14 cellular contexts compared by ENCODE assay signal in genomic region chr7:106543221-106543757, GRCh38.
DNase-seq lines count a peak whose midpoint lies in the region; TF ChIP-seq lines count a peak whose summit lies in the region.
"Had no signal": no experiment of that assay in that cellular context is flagged by ENCODE, and none has a peak within 500 bp of the region (broad histone marks: within the 10 kb centered on the region; RNA-seq: fewer than 3 reads in every experiment).

No MANE protein-coding gene starts in this region.

- H3K9ac ChIP-seq in GM23248 (peak overlapping the region; percentile 54), mesenchymal stem cell (ENCODE audit: low read length) (peak overlapping the region; percentile 80)

- WGBS in GM23248 (ENCODE audit: low coverage in 1 of 2, low lambda C conversion rate in 2 of 2, missing lambda C conversion rate in 2 of 2), 2 experiments = 34 to 44% methylated on average over 3 of the region's 3 CpGs
- 84% methylated on average over 3 of the region's 3 CpGs for WGBS in mesenchymal stem cell
- 75 to 91% (median 87%) methylated on average over 3 of the region's 3 CpGs for WGBS in spleen, 5 donors

- peak overlapping the region in 1 of 2 experiments; percentile 61 for H3K18ac ChIP-seq in mesenchymal stem cell (ENCODE audit: low read depth in 1 of 2, low read length in 2 of 2)

- peak overlapping the region; percentile 23 for H3K27ac Mint-ChIP-seq in activated T-helper 1 cell treated with anti-CD3 and anti-CD28 coated beads, Interleukin-12 subunit alpha, Interleukin-12 subunit beta, Interleukin-2, Interleukin-4 antibody, amounts not matched to agents 30 ng/mL and 10 ng/mL and 1 ng/mL, durations not matched to agents 14 hours and 24 hours and 36 hours
- no peak overlapping the region for H3K27ac Mint-ChIP-seq in activated CD4-positive, alpha-beta T cell treated with anti-CD3 and anti-CD28 coated beads, Interleukin-2, amount 10 ng/mL, durations not matched to agents 24 days and 14 days
- H3K27ac Mint-ChIP-seq: natural killer cell treated with Interleukin-12 subunit alpha and Interleukin-12 subunit beta and Interleukin-15 and Interleukin-18, amount 100 ng/mL, for 72 hours; WTC11 had no signal

- H3F3A ChIP-seq in GM23248 (ENCODE audit: insufficient read depth) = peaks cover 28% of the 10 kb centered on the region

- no peaks in the 10 kb centered on the region for H3K36me3 ChIP-seq in GM23248 (ENCODE audit: low read depth)
- H3K36me3 ChIP-seq in mesenchymal stem cell (ENCODE audit: control insufficient read depth in 1 of 2, insufficient read depth in 2 of 2, low read depth in 1 of 2, low read length in 2 of 2) = no peaks in the 10 kb centered on the region
- no peaks in the 10 kb centered on the region for H3K36me3 ChIP-seq in spleen

- H3K27me3 ChIP-seq in GM23248 (replicated peaks; ENCODE audit: insufficient read depth) = no peaks in the 10 kb centered on the region
- H3K27me3 ChIP-seq in mesenchymal stem cell (ENCODE audit: control insufficient read depth in 1 of 2, insufficient read depth in 1 of 2, low read length in 2 of 2) = no peaks in the 10 kb centered on the region
- H3K27me3 ChIP-seq in spleen (replicated peaks in 1 of 7) = no peaks in the 10 kb centered on the region

- no peak overlapping the region for H2BK5ac ChIP-seq in mesenchymal stem cell (ENCODE audit: low read depth, low read length, poor library complexity, severe bottlenecking)

- H3K79me1 ChIP-seq in mesenchymal stem cell (replicated peaks; ENCODE audit: low read length, poor library complexity, severe bottlenecking) = no peaks in the 10 kb centered on the region

- no peaks in the 10 kb centered on the region for H3K9me3 ChIP-seq in GM23248 (ENCODE audit: low read depth)
- H3K9me3 ChIP-seq in mesenchymal stem cell (ENCODE audit: control insufficient read depth, low read length) = no peaks in the 10 kb centered on the region
- H3K9me3 ChIP-seq in spleen = no peaks in the 10 kb centered on the region

- H2AK5ac ChIP-seq in mesenchymal stem cell (ENCODE audit: low read length, severe bottlenecking) = no peak overlapping the region

- peaks cover 36% of the 10 kb centered on the region for H3K4me1 ChIP-seq in GM23248 (ENCODE audit: insufficient read depth)
- no peaks in the 10 kb centered on the region for H3K4me1 ChIP-seq in mesenchymal stem cell (ENCODE audit: control insufficient read depth, insufficient read depth, low read depth, low read length)
- H3K4me1 ChIP-seq in spleen = peaks cover 0 to 9% (median 3%) of the 10 kb centered on the region in 6 donors

- in situ Hi-C loops in GM23248 (cut with MboI) = no loop called here

- H3K9me2 ChIP-seq in GM23248 (ENCODE audit: insufficient read depth) = no peaks in the 10 kb centered on the region

- H3K27ac ChIP-seq in GM23248 (peak overlapping the region; percentile 69), mesenchymal stem cell (ENCODE audit: low read length, poor library complexity, severe bottlenecking) (peak overlapping the region; percentile 3), spleen (peak overlapping the region in 6 of 8 donors; percentile 25 to 57 (median 41))
- H3K27ac ChIP-seq: PC-9 had no signal

- no peak overlapping the region for H3K14ac ChIP-seq in mesenchymal stem cell (ENCODE audit: low read length in 2 of 2)

- H3K4me3 Mint-ChIP-seq in activated T-helper 1 cell treated with anti-CD3 and anti-CD28 coated beads, Interleukin-12 subunit alpha, Interleukin-12 subunit beta, Interleukin-2, Interleukin-4 antibody, amounts not matched to agents 30 ng/mL and 10 ng/mL and 1 ng/mL, durations not matched to agents 14 hours and 24 hours and 36 hours = no peak overlapping the region
- H3K4me3 Mint-ChIP-seq in activated CD4-positive, alpha-beta T cell treated with anti-CD3 and anti-CD28 coated beads, Interleukin-2, amount 10 ng/mL, durations not matched to agents 24 days and 14 days = no peak overlapping the region
- H3K4me3 Mint-ChIP-seq: dendritic cell treated with granulocyte-macrophage colony-stimulating factor and Interleukin-4, amounts not matched to agents 40 ng/mL and 50 ng/mL, for 4 days; natural killer cell treated with Interleukin-12 subunit alpha and Interleukin-12 subunit beta and Interleukin-15 and Interleukin-18, amount 100 ng/mL, for 72 hours; WTC11 had no signal

- DNase-seq in GM23248 (no peak), mesenchymal stem cell (no peak), spleen (no peak)
- DNase-seq in activated T-helper 1 cell treated with anti-CD3 and anti-CD28 coated beads, Interleukin-12 subunit alpha, Interleukin-12 subunit beta, Interleukin-2, Interleukin-4 antibody, amounts not matched to agents 30 ng/mL and 10 ng/mL and 1 ng/mL, durations not matched to agents 14 hours and 24 hours and 36 hours (ENCODE audit: low spot score) = no peak
- DNase-seq in activated naive CD4-positive, alpha-beta T cell treated with anti-CD3 and anti-CD28 coated beads, Interleukin-2, amount 50 U/mL, for 16 hours = no peak
- no peak for DNase-seq in activated CD8-positive, alpha-beta memory T cell treated with anti-CD3 and anti-CD28 coated beads for 24 hours
- no peak for DNase-seq in activated naive CD4-positive, alpha-beta T cell treated with Interleukin-2 at 50 U/mL for 16 hours
- no peak for DNase-seq in activated CD4-positive, alpha-beta T cell treated with anti-CD3 and anti-CD28 coated beads, Interleukin-2, amount 10 ng/mL, durations not matched to agents 24 days and 14 days

- no peaks in the 10 kb centered on the region for H3K36me3 Mint-ChIP-seq in activated T-helper 1 cell treated with anti-CD3 and anti-CD28 coated beads, Interleukin-12 subunit alpha, Interleukin-12 subunit beta, Interleukin-2, Interleukin-4 antibody, amounts not matched to agents 30 ng/mL and 10 ng/mL and 1 ng/mL, durations not matched to agents 14 hours and 24 hours and 36 hours (ENCODE audit: low read depth)
- H3K36me3 Mint-ChIP-seq in activated CD4-positive, alpha-beta T cell treated with anti-CD3 and anti-CD28 coated beads, Interleukin-2, amount 10 ng/mL, durations not matched to agents 24 days and 14 days (ENCODE audit: low read depth) = no peaks in the 10 kb centered on the region
- H3K36me3 Mint-ChIP-seq: natural killer cell treated with Interleukin-12 subunit alpha and Interleukin-12 subunit beta and Interleukin-15 and Interleukin-18, amount 100 ng/mL, for 72 hours; type B pancreatic cell; WTC11 had no signal

- no peak for TF ChIP-seq CTCF in spleen (IDR thresholded peaks at IDR 0.05 in 8 of 11, conservative IDR thresholded peaks at IDR 0.05 in 3 of 11)

- H2AFZ ChIP-seq in GM23248 (peak overlapping the region; percentile 75), mesenchymal stem cell (ENCODE audit: low read depth, low read length) (no peak overlapping the region)
- H2AFZ ChIP-seq: PC-9 had no signal

- no peaks in the 10 kb centered on the region for H3K27me3 Mint-ChIP-seq in activated T-helper 1 cell treated with anti-CD3 and anti-CD28 coated beads, Interleukin-12 subunit alpha, Interleukin-12 subunit beta, Interleukin-2, Interleukin-4 antibody, amounts not matched to agents 30 ng/mL and 10 ng/mL and 1 ng/mL, durations not matched to agents 14 hours and 24 hours and 36 hours (ENCODE audit: insufficient read depth)
- H3K27me3 Mint-ChIP-seq in activated CD4-positive, alpha-beta T cell treated with anti-CD3 and anti-CD28 coated beads, Interleukin-2, amount 10 ng/mL, durations not matched to agents 24 days and 14 days = no peaks in the 10 kb centered on the region
- H3K27me3 Mint-ChIP-seq: type B pancreatic cell had no signal

- H3K4me3 ChIP-seq in GM23248 (0 out of 2 replicates have a peak overlapping the region, but pooled peaks have one; percentile 16), mesenchymal stem cell (ENCODE audit: insufficient read depth in 1 of 2, low read depth in 1 of 2, low read length in 2 of 2) (peak overlapping the region in 1 of 2 experiments; percentile 31), spleen (no peak overlapping the region)
- H3K4me3 ChIP-seq: GM12878, PC-9 had no signal

- H2BK12ac ChIP-seq in mesenchymal stem cell (ENCODE audit: low read length in 2 of 2) = peak overlapping the region; percentile 29 to 49

- H3K4me2 ChIP-seq in GM23248 (ENCODE audit: unreplicated experiment) (peak overlapping the region; percentile 40), mesenchymal stem cell (ENCODE audit: low read length, poor library complexity, severe bottlenecking) (no peak overlapping the region)
- H3K4me2 ChIP-seq: PC-9 had no signal

- H3K23ac ChIP-seq in mesenchymal stem cell (ENCODE audit: low read length in 2 of 2) = no peak overlapping the region

- H4K91ac ChIP-seq in mesenchymal stem cell (ENCODE audit: low read length) = peak overlapping the region; percentile 57

- H4K8ac ChIP-seq in mesenchymal stem cell (ENCODE audit: low read length) = peak overlapping the region; percentile 19

- no peak overlapping the region for H2BK15ac ChIP-seq in mesenchymal stem cell (ENCODE audit: low read depth, poor library complexity, severe bottlenecking)

- no peaks in the 10 kb centered on the region for H3K9me3 Mint-ChIP-seq in activated T-helper 1 cell treated with anti-CD3 and anti-CD28 coated beads, Interleukin-12 subunit alpha, Interleukin-12 subunit beta, Interleukin-2, Interleukin-4 antibody, amounts not matched to agents 30 ng/mL and 10 ng/mL and 1 ng/mL, durations not matched to agents 14 hours and 24 hours and 36 hours
- peaks cover 4% of the 10 kb centered on the region for H3K9me3 Mint-ChIP-seq in activated CD4-positive, alpha-beta T cell treated with anti-CD3 and anti-CD28 coated beads, Interleukin-2, amount 10 ng/mL, durations not matched to agents 24 days and 14 days
- H3K9me3 Mint-ChIP-seq: dendritic cell treated with granulocyte-macrophage colony-stimulating factor and Interleukin-4, amounts not matched to agents 40 ng/mL and 50 ng/mL, for 4 days; natural killer cell treated with Interleukin-12 subunit alpha and Interleukin-12 subunit beta and Interleukin-15 and Interleukin-18, amount 100 ng/mL, for 72 hours; type B pancreatic cell; WTC11 had no signal

- intact Hi-C loops in activated T-helper 1 cell treated with anti-CD3 and anti-CD28 coated beads, Interleukin-12 subunit alpha, Interleukin-12 subunit beta, Interleukin-2, Interleukin-4 antibody, amounts not matched to agents 30 ng/mL and 10 ng/mL and 1 ng/mL, durations not matched to agents 14 hours and 24 hours and 36 hours (cut with micrococcal nuclease) = loop anchor here (5.0 to 10.0 kb wide), 2 partner anchors 322 to 609 kb away; partner anchors contain the start of gene PIK3CG
- intact Hi-C loops in spleen (cut with DNase I; ENCODE audit: low total_unique reads) = loop anchor here (5.0 to 10.0 kb wide), 2 partner anchors 122 to 189 kb away; partner anchors contain the start of gene CCDC71L
- intact Hi-C loops in activated CD4-positive, alpha-beta T cell treated with anti-CD3 and anti-CD28 coated beads, Interleukin-2, amount 10 ng/mL, durations not matched to agents 24 days and 14 days (cut with micrococcal nuclease) = loop anchor here (10.0 kb wide), 1 partner anchor 368 kb away; no protein-coding TSS in a partner anchor

- no peak overlapping the region for H3K4ac ChIP-seq in mesenchymal stem cell (ENCODE audit: low read depth in 1 of 2, low read length in 2 of 2)

- no peak overlapping the region for H2BK120ac ChIP-seq in mesenchymal stem cell (ENCODE audit: low read depth, low read length)

- H3K79me2 ChIP-seq in GM23248 (ENCODE audit: insufficient read depth) = no peaks in the 10 kb centered on the region

- TF ChIP-seq POLR2A in spleen (IDR thresholded peaks at IDR 0.05) = no peak

- no peaks in the 10 kb centered on the region for H4K20me1 ChIP-seq in GM23248 (ENCODE audit: insufficient read depth)

- peaks cover 12% of the 10 kb centered on the region for H3K4me1 Mint-ChIP-seq in activated T-helper 1 cell treated with anti-CD3 and anti-CD28 coated beads, Interleukin-12 subunit alpha, Interleukin-12 subunit beta, Interleukin-2, Interleukin-4 antibody, amounts not matched to agents 30 ng/mL and 10 ng/mL and 1 ng/mL, durations not matched to agents 14 hours and 24 hours and 36 hours (ENCODE audit: low read depth)
- peaks cover 8% of the 10 kb centered on the region for H3K4me1 Mint-ChIP-seq in activated CD4-positive, alpha-beta T cell treated with anti-CD3 and anti-CD28 coated beads, Interleukin-2, amount 10 ng/mL, durations not matched to agents 24 days and 14 days

Comparison
In these comparisons a context has a peak if more than half of its experiments do, and no peak if none do; other contexts are left out.
1. H3K27ac ChIP-seq: peak in every context shown above with its lines; median percentile 69 in GM23248; 41 in spleen; 3 in mesenchymal stem cell.